In the genomic region with DNA sequence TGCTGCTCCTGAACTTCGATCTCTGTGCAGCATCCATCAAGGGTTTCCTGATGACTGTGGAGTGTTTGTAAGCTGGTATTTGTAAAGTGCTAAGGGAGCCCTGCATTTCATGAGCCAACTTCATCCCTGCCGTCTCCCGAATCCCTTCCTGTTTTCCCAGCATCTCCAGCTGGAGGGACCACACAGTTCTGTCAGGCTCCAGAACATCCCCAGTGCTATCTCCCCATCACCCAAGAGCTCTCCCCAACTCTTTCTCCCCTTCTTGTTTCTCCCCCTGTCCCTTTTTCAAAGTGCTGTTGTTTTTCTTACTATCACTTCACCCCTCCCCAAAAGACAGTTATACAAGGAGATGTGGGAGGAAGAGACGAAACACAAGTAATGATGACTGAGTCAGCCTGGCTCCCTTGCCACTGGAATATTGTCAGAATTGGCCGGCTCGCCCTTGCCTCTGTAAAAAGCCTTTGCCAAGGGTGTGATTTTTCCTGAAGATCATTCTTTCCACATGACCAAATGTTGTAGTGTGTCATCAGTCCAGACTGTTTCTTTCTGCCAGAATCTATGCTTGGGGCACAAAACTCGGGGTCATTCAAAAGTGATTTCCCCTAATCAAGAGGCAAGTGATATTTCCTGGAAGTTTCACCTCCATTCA, we compare ENCODE assay signal across 1 cellular context.
A peak's percentile ranks its signal among the peaks of the same experiment; 100 is the strongest.
TF ChIP-seq lines count a peak whose summit lies in the region.

No MANE protein-coding gene starts in this region.

TF ChIP-seq in SK-N-SH, 30 proteins besides CTCF, POLR2A, EP300 and RAD21 (continued from another document):
- TF ChIP-seq, protein P1, sequence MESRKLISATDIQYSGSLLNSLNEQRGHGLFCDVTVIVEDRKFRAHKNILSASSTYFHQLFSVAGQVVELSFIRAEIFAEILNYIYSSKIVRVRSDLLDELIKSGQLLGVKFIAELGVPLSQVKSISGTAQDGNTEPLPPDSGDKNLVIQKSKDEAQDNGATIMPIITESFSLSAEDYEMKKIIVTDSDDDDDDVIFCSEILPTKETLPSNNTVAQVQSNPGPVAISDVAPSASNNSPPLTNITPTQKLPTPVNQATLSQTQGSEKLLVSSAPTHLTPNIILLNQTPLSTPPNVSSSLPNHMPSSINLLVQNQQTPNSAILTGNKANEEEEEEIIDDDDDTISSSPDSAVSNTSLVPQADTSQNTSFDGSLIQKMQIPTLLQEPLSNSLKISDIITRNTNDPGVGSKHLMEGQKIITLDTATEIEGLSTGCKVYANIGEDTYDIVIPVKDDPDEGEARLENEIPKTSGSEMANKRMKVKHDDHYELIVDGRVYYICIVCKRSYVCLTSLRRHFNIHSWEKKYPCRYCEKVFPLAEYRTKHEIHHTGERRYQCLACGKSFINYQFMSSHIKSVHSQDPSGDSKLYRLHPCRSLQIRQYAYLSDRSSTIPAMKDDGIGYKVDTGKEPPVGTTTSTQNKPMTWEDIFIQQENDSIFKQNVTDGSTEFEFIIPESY (IDR thresholded peaks at IDR 0.05; ENCODE audit: borderline replicate concordance, low read depth), result no peak
- TF ChIP-seq, protein P2, sequence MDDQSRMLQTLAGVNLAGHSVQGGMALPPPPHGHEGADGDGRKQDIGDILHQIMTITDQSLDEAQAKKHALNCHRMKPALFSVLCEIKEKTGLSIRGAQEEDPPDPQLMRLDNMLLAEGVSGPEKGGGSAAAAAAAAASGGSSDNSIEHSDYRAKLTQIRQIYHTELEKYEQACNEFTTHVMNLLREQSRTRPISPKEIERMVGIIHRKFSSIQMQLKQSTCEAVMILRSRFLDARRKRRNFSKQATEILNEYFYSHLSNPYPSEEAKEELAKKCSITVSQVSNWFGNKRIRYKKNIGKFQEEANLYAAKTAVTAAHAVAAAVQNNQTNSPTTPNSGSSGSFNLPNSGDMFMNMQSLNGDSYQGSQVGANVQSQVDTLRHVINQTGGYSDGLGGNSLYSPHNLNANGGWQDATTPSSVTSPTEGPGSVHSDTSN (IDR thresholded peaks at IDR 0.05), result no peak; the same call in 1 of the 2 replicates
- TF ChIP-seq FOXJ3 (CRISPR knock-in tag; IDR thresholded peaks at IDR 0.05), result no peak
- no peak for TF ChIP-seq EZH2phosphoT487 (IDR thresholded peaks at IDR 0.05; ENCODE audit: borderline replicate concordance, low read depth)
- TF ChIP-seq MXI1 (IDR thresholded peaks at IDR 0.05; ENCODE audit: low read depth, low read length), result no peak
- TF ChIP-seq NRF1 (IDR thresholded peaks at IDR 0.05; ENCODE audit: low read depth, low read length), result no peak
- TF ChIP-seq FOXM1 (IDR thresholded peaks at IDR 0.05; ENCODE audit: low read depth), result no peak
- no peak for TF ChIP-seq TAF1 (IDR thresholded peaks at IDR 0.05; ENCODE audit: borderline replicate concordance, low read depth, low read length)
- TF ChIP-seq, protein P3, sequence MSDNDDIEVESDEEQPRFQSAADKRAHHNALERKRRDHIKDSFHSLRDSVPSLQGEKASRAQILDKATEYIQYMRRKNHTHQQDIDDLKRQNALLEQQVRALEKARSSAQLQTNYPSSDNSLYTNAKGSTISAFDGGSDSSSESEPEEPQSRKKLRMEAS (IDR thresholded peaks at IDR 0.05; ENCODE audit: low read depth), result 0 out of 2 replicates have a peak, but pooled peaks have one; percentile 46
- TF ChIP-seq TCF12 (IDR thresholded peaks at IDR 0.05), result peak; percentile 57
- TF ChIP-seq, protein P4, sequence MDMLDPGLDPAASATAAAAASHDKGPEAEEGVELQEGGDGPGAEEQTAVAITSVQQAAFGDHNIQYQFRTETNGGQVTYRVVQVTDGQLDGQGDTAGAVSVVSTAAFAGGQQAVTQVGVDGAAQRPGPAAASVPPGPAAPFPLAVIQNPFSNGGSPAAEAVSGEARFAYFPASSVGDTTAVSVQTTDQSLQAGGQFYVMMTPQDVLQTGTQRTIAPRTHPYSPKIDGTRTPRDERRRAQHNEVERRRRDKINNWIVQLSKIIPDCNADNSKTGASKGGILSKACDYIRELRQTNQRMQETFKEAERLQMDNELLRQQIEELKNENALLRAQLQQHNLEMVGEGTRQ (IDR thresholded peaks at IDR 0.05; ENCODE audit: borderline replicate concordance, low read depth, low read length), result no peak
- TF ChIP-seq, protein P5, sequence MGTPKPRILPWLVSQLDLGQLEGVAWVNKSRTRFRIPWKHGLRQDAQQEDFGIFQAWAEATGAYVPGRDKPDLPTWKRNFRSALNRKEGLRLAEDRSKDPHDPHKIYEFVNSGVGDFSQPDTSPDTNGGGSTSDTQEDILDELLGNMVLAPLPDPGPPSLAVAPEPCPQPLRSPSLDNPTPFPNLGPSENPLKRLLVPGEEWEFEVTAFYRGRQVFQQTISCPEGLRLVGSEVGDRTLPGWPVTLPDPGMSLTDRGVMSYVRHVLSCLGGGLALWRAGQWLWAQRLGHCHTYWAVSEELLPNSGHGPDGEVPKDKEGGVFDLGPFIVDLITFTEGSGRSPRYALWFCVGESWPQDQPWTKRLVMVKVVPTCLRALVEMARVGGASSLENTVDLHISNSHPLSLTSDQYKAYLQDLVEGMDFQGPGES (IDR thresholded peaks at IDR 0.05; ENCODE audit: low read depth, low read length), result no peak
- TF ChIP-seq NFIC (IDR thresholded peaks at IDR 0.05; ENCODE audit: borderline replicate concordance), result peak; percentile 70
- peak; percentile 61 for TF ChIP-seq JUND (IDR thresholded peaks at IDR 0.05)
- TF ChIP-seq MEF2A (IDR thresholded peaks at IDR 0.05; ENCODE audit: borderline replicate concordance, low read depth), result no peak
- TF ChIP-seq SIN3A (IDR thresholded peaks at IDR 0.05; ENCODE audit: borderline replicate concordance, low read depth, low read length), result no peak
- no peak for TF ChIP-seq POLR2AphosphoS5 (IDR thresholded peaks at IDR 0.05; ENCODE audit: low read depth, low read length)
- TF ChIP-seq FOSL2 (IDR thresholded peaks at IDR 0.05; ENCODE audit: borderline replicate concordance, low read depth), result peak; percentile 52; the same call in 1 of the 2 replicates
- no peak for TF ChIP-seq CHD2 (IDR thresholded peaks at IDR 0.05; ENCODE audit: low read length, partially characterized antibody)
- no peak for TF ChIP-seq ELF1 (IDR thresholded peaks at IDR 0.05)
- no peak for TF ChIP-seq RCOR1 (IDR thresholded peaks at IDR 0.05; ENCODE audit: low read length)
- TF ChIP-seq GATA2 (CRISPR knock-in tag; IDR thresholded peaks at IDR 0.05), result no peak
- TF ChIP-seq, protein P6, sequence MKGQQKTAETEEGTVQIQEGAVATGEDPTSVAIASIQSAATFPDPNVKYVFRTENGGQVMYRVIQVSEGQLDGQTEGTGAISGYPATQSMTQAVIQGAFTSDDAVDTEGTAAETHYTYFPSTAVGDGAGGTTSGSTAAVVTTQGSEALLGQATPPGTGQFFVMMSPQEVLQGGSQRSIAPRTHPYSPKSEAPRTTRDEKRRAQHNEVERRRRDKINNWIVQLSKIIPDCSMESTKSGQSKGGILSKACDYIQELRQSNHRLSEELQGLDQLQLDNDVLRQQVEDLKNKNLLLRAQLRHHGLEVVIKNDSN (IDR thresholded peaks at IDR 0.05; ENCODE audit: borderline replicate concordance, low read depth), result no peak
- TF ChIP-seq YY1 (IDR thresholded peaks at IDR 0.05; ENCODE audit: low read depth), result no peak
- no peak for TF ChIP-seq TEAD4 (IDR thresholded peaks at IDR 0.05; ENCODE audit: borderline replicate concordance, insufficient read depth)
- TF ChIP-seq RXRA (IDR thresholded peaks at IDR 0.05; ENCODE audit: borderline replicate concordance, low read depth), result peak; percentile 85; the same call in 1 of the 2 replicates
- no peak for TF ChIP-seq REST (IDR thresholded peaks at IDR 0.05; ENCODE audit: low read depth, low read length)
- no peak for TF ChIP-seq GABPA (IDR thresholded peaks at IDR 0.05; ENCODE audit: low read depth)
